ENCODE assay signal across 8 cellular contexts in genomic region chr9:123929177-123929869, GRCh38. TPM values are rescaled to one million over a fixed set of nuclear protein-coding genes. Genes with fewer than 3 reads are reported as not detected.
DNase-seq lines count a peak whose midpoint lies in the region; ATAC-seq and TF ChIP-seq lines count a peak whose summit lies in the region.

No MANE protein-coding gene starts in this region.

- TF ChIP-seq RAD21 in IMR-90 (IDR thresholded peaks at IDR 0.05; ENCODE audit: low read length): no peak

- H3K36me3 ChIP-seq in IMR-90 (ENCODE audit: control insufficient read depth, insufficient read depth, low read length) (no peaks in the 10 kb centered on the region), trophoblast cell (ENCODE audit: control insufficient read depth in 1 of 2, insufficient read depth in 2 of 2, low read length in 2 of 2) (no peaks in the 10 kb centered on the region)

- H4K8ac ChIP-seq in IMR-90 (ENCODE audit: low read depth in 2 of 2, low read length in 2 of 2) (peak overlapping the region in 1 of 2 experiments; percentile 42; a peak in 1 of 4 replicates), trophoblast cell (ENCODE audit: low read depth, low read length) (peak overlapping the region; percentile 75)

- peaks cover 24% of the 10 kb centered on the region for H3K9me1 ChIP-seq in IMR-90 (ENCODE audit: insufficient read depth, low read length)

- H2AK9ac ChIP-seq in IMR-90 (replicated peaks; ENCODE audit: low read depth, low read length, poor library complexity): peak overlapping the region; percentile 63

- H4K12ac ChIP-seq in trophoblast cell (ENCODE audit: low read depth, low read length): peak overlapping the region; percentile 51

- in situ Hi-C loops in IMR-90 (cut with MboI; ENCODE audit: low sequenced_read_pairs): no loop called here

- CTCF ChIA-PET in IMR-90 (lab: Yijun Ruan, JAX): no interaction called here

- H3K27me3 ChIP-seq in IMR-90 (ENCODE audit: control insufficient read depth, insufficient read depth, low read length) (no peaks in the 10 kb centered on the region), trophoblast cell (ENCODE audit: insufficient read depth, low read length) (no peaks in the 10 kb centered on the region)

- dilution Hi-C loops in IMR-90 (cut with HindIII; ENCODE audit: low sequenced_read_pairs, unreplicated experiment): no loop called here

- no peak overlapping the region for H2BK12ac ChIP-seq in trophoblast cell (ENCODE audit: low read length)

- peak overlapping the region; percentile 21; the same call in 1 of the 2 replicates for H2AK5ac ChIP-seq in IMR-90 (ENCODE audit: low read depth, low read length)
- H2AK5ac ChIP-seq in trophoblast cell (ENCODE audit: low read length): no peak overlapping the region

- no peak for ATAC-seq in IMR-90 (ENCODE audit: low read depth)
- ATAC-seq in HG02884 (IDR thresholded peaks at IDR 0.05; ENCODE audit: unreplicated experiment): no peak

- 0% methylated on average over 19 of the region's 50 CpGs; no CpG with 5 or more reads in 1 of the 2 experiments for WGBS in IMR-90 (ENCODE audit: extremely low coverage in 2 of 2, insufficient read length in 1 of 2), 2 experiments
- no CpG with 5 or more reads among the region's 50 CpGs for WGBS in trophoblast cell (ENCODE audit: extremely low coverage, insufficient coverage, insufficient read length)

- H3K4me3 ChIP-seq in IMR-90 (ENCODE audit: insufficient read depth, low read depth, low read length) (peak overlapping the region; percentile 46), foreskin fibroblast (ENCODE audit: low read depth in 1 of 2, low read length in 2 of 2) (peak overlapping the region; percentile 82 to 88), trophoblast cell (ENCODE audit: low read depth, low read length) (peak overlapping the region; percentile 75)

- H3K18ac ChIP-seq in IMR-90 (ENCODE audit: low read depth, low read length) (no peak overlapping the region), trophoblast cell (ENCODE audit: low read length) (peak overlapping the region; percentile 28)

- H4K20me1 ChIP-seq in IMR-90 (ENCODE audit: insufficient read depth, low read length): peaks cover 29% of the 10 kb centered on the region; the same call in 1 of the 2 replicates

- H3K4me2 ChIP-seq in IMR-90 (ENCODE audit: low read depth, low read length) (peak overlapping the region; percentile 75), trophoblast cell (ENCODE audit: low read length) (peak overlapping the region; percentile 94)

- H3K4me1 ChIP-seq in IMR-90 (ENCODE audit: control insufficient read depth, insufficient read depth, low read length) (peaks cover 9% of the 10 kb centered on the region), trophoblast cell (ENCODE audit: control insufficient read depth in 1 of 2, insufficient read depth in 2 of 2, low read length in 2 of 2) (peaks cover 2 to 24% of the 10 kb centered on the region in 2 experiments)

- BruUV-seq in IMR-90 (replicated peaks; lab: Mats Ljungman, UMichigan): TSS peak; percentile 38

- H3K79me1 ChIP-seq in IMR-90 (ENCODE audit: low read depth in 1 of 2, low read length in 2 of 2): peaks cover 25 to 45% of the 10 kb centered on the region in 2 experiments
- H3K79me1 ChIP-seq in trophoblast cell (ENCODE audit: low read length): peaks cover 11% of the 10 kb centered on the region

- H3K56ac ChIP-seq in IMR-90 (ENCODE audit: extremely low read depth, insufficient read depth, low read length): peak overlapping the region; percentile 47

- H3K9me3 ChIP-seq in IMR-90 (ENCODE audit: control insufficient read depth, insufficient read depth, low read length) (no peaks in the 10 kb centered on the region), trophoblast cell (ENCODE audit: insufficient read depth, low read depth, low read length) (no peaks in the 10 kb centered on the region)

- H2BK5ac ChIP-seq in IMR-90 (ENCODE audit: low read depth, low read length, poor library complexity, severe bottlenecking): no peak overlapping the region
- H2BK5ac ChIP-seq in trophoblast cell (ENCODE audit: low read depth, low read length, poor library complexity): peak overlapping the region; percentile 11

- H2AFZ ChIP-seq in IMR-90 (replicated peaks; ENCODE audit: low read length, poor library complexity) (peak overlapping the region; percentile 88), trophoblast cell (ENCODE audit: insufficient read depth, low read length, poor library complexity) (peak overlapping the region; percentile 79)

- TF ChIP-seq POLR2A in IMR-90 (IDR thresholded peaks at IDR 0.05; ENCODE audit: low read depth, low read length): no peak

- H3K4ac ChIP-seq in IMR-90 (ENCODE audit: low read depth, low read length): 0 out of 2 replicates have a peak overlapping the region, but pooled peaks have one; percentile 33
- H3K4ac ChIP-seq in trophoblast cell (ENCODE audit: low read depth, low read length): peak overlapping the region; percentile 2

- 0 out of 2 replicates have a peak overlapping the region, but pooled peaks have one; percentile 50 for H3K23ac ChIP-seq in IMR-90 (ENCODE audit: low read depth, low read length)
- H3K23ac ChIP-seq in trophoblast cell (ENCODE audit: low read length): no peak overlapping the region

- POLR2A ChIA-PET in IMR-90 (lab: Charles Lee; ENCODE audit: unreplicated experiment): no interaction called here

- H2BK20ac ChIP-seq in IMR-90 (ENCODE audit: low read depth, low read length): no peak overlapping the region

- no peak overlapping the region for H4K5ac ChIP-seq in IMR-90 (ENCODE audit: low read depth, low read length)

- intact Hi-C loops in IMR-90 (cut with micrococcal nuclease): loop anchor here (5.0 to 10.0 kb wide), 2 partner anchors 252 to 385 kb away; no protein-coding TSS in a partner anchor

- H2BK120ac ChIP-seq in IMR-90 (ENCODE audit: low read depth, low read length) (no peak overlapping the region), trophoblast cell (ENCODE audit: insufficient read depth, low read length, poor library complexity) (no peak overlapping the region)

- DNase-seq in DMS53 (lab: John Stamatoyannopoulos, UW) (peak; percentile 68), GM20000 (ENCODE audit: low spot score) (peak; percentile 71), IMR-90 (no peak), foreskin fibroblast (peak in 1 of 2 donors; percentile 33), trophoblast cell (peak; percentile 20 to 45), HT-29 (ENCODE audit: low spot score) (no peak)
- peak; percentile 62 for DNase-seq in activated CD8-positive, alpha-beta memory T cell treated with anti-CD3 and anti-CD28 coated beads, Interleukin-2, amount 50 U/mL, for 48 hours

- H4K91ac ChIP-seq in IMR-90 (ENCODE audit: insufficient read depth, low read depth, low read length) (0 out of 2 replicates have a peak overlapping the region, but pooled peaks have one; percentile 33), trophoblast cell (ENCODE audit: low read depth, low read length) (peak overlapping the region; percentile 91)

- TF ChIP-seq CTCF in GM20000 (IDR thresholded peaks at IDR 0.05; ENCODE audit: extremely low read depth, missing control alignments) (no peak), IMR-90 (conservative IDR thresholded peaks at IDR 0.05; ENCODE audit: low read depth, low read length) (no peak), foreskin fibroblast (IDR thresholded peaks at IDR 0.05; ENCODE audit: low read depth, low read length) (no peak)

- H3K27ac ChIP-seq in IMR-90 (ENCODE audit: insufficient read depth, low read length) (peak overlapping the region; percentile 2; the same call in 1 of the 2 replicates), trophoblast cell (ENCODE audit: low read depth, low read length) (peak overlapping the region; percentile 30)

- H3K14ac ChIP-seq in IMR-90 (replicated peaks; ENCODE audit: low read depth, low read length) (peak overlapping the region; percentile 34; the same call in 1 of the 2 replicates), trophoblast cell (ENCODE audit: low read length) (peak overlapping the region; percentile 91)

- 0 out of 3 replicates have a peak overlapping the region, but pooled peaks have one; percentile 29 for H2BK15ac ChIP-seq in IMR-90 (ENCODE audit: low read depth, low read length)

- H3K79me2 ChIP-seq in trophoblast cell (ENCODE audit: control insufficient read depth, insufficient read depth, low read length, poor library complexity): peaks cover 7% of the 10 kb centered on the region

- H3K9ac ChIP-seq in IMR-90 (ENCODE audit: low read depth, low read length): peak overlapping the region; percentile 57
- H3K9ac ChIP-seq in trophoblast cell (ENCODE audit: low read length): peak overlapping the region; percentile 67

TF ChIP-seq in IMR-90, 13 proteins besides CTCF, POLR2A, EP300 and RAD21 (continues in another document):
- TF ChIP-seq MXI1 (IDR thresholded peaks at IDR 0.05; ENCODE audit: borderline replicate concordance, low read depth, low read length): no peak
- no peak for TF ChIP-seq NFE2L2 (IDR thresholded peaks at IDR 0.05; ENCODE audit: low read depth, low read length)
- TF ChIP-seq RFX5 (IDR thresholded peaks at IDR 0.05; ENCODE audit: low read depth, low read length): no peak
- TF ChIP-seq CHD1 (IDR thresholded peaks at IDR 0.05; ENCODE audit: low read depth, low read length): no peak
- no peak for TF ChIP-seq SMC3 (IDR thresholded peaks at IDR 0.05; ENCODE audit: low read depth, low read length)
- no peak for TF ChIP-seq BHLHE40 (IDR thresholded peaks at IDR 0.05; ENCODE audit: low read depth, low read length)
- no peak for TF ChIP-seq ELK1 (IDR thresholded peaks at IDR 0.05; ENCODE audit: borderline replicate concordance, low read depth, low read length)
- TF ChIP-seq RCOR1 (IDR thresholded peaks at IDR 0.05; ENCODE audit: insufficient replicate concordance, low read length): no peak
- no peak for TF ChIP-seq FOS (IDR thresholded peaks at IDR 0.05; ENCODE audit: low read depth, low read length)
- no peak for TF ChIP-seq MAZ (IDR thresholded peaks at IDR 0.05; ENCODE audit: borderline replicate concordance, low read depth, low read length)
- no peak for TF ChIP-seq CEBPB (IDR thresholded peaks at IDR 0.05; ENCODE audit: low read depth, low read length)

RNA-seq across cellular contexts. Expression of gene DENND1A, which starts 0.6 kb away (rescaled TPM):
- total RNA-seq in IMR-90 (2012; rRNA removed): 21.4 and 27.6 TPM in 2 replicates
- polyA plus RNA-seq in IMR-90 (2012; rRNA removed): 21.2 and 21.4 TPM in 2 replicates
- polyA plus RNA-seq in IMR-90 (2012; cell fraction: cytosol; rRNA removed): 14.6 and 25.1 TPM in 2 replicates
- polyA plus RNA-seq in IMR-90 (2012; cell fraction: nucleus; rRNA removed; ENCODE audit: low replicate concordance): 17.5 and 18.6 TPM in 2 replicates
- 20.6 and 22.2 TPM in 2 replicates for polyA plus RNA-seq in trophoblast cell (2013)
- total RNA-seq in HT-29 (2014; rRNA removed; shearing (Covaris generic)): 17.9 and 18.8 TPM in 2 replicates

Comparison
In these comparisons a context has a peak if more than half of its experiments do, and no peak if none do; other contexts are left out.
1. DNase-seq: peak in DMS53 (single experiment), GM20000 (single experiment), activated CD8-positive, alpha-beta memory T cell treated with anti-CD3 and anti-CD28 coated beads, Interleukin-2, amount 50 U/mL, for 48 hours (single experiment) and trophoblast cell (2 of 2); none in IMR-90 (single experiment) and HT-29 (single experiment).
2. Peak in every context shown above with its lines, with median percentiles within 50 percentile points of each other: H3K4me3 ChIP-seq.